Comparison of ENCODE assay signal across 8 cellular contexts in genomic region chr1:24502168-24503002, GRCh38. TPM values are rescaled to one million over a fixed set of nuclear protein-coding genes. Genes with fewer than 3 reads are reported as not detected.
A peak's percentile ranks its signal among the peaks of the same experiment; 100 is the strongest.
DNase-seq lines count a peak whose midpoint lies in the region; ATAC-seq and TF ChIP-seq lines count a peak whose summit lies in the region.

Gene RCAN3 (plus strand): TSS chr1:24502836. CDS start chr1:24514373, 11,537 bp downstream.

- ATAC-seq in lung (ENCODE audit: insufficient read depth, low FRiP score) (peak; percentile 96), HG02642 (IDR thresholded peaks at IDR 0.05; ENCODE audit: poor library complexity, unreplicated experiment) (no peak)

- H3K4me3 ChIP-seq in GM12875 (ENCODE audit: low read depth, low read length) (peak within 1 kb of the TSS; percentile 56), lung (peak within 1 kb of the TSS; percentile 73)

- peaks cover 0 to 2% of the 10 kb centered on the region in 2 donors for H3K4me1 ChIP-seq in lung (ENCODE audit: control insufficient read depth in 2 of 2, insufficient read depth in 2 of 2, low read length in 2 of 2)

- no peak for TF ChIP-seq CTCF in GM12875 (IDR thresholded peaks at IDR 0.05; ENCODE audit: borderline replicate concordance, insufficient read depth, low read depth, low read length)
- no peak for TF ChIP-seq CTCF in lung (IDR thresholded peaks at IDR 0.05; ENCODE audit: control extremely low read depth, extremely low read depth)

- H3K27me3 ChIP-seq in lung (ENCODE audit: control insufficient read depth, insufficient read depth), result no peaks in the 10 kb centered on the region

- no peaks in the 10 kb centered on the region for H3K36me3 ChIP-seq in lung (ENCODE audit: control insufficient read depth in 2 of 2, insufficient read depth in 2 of 2, low read length in 2 of 2)

- DNase-seq in HT-29 (ENCODE audit: low spot score) (peak; percentile 89), NK-92 (lab: John Stamatoyannopoulos, UW; ENCODE audit: unreplicated experiment) (peak; percentile 40), lung (ENCODE audit: low spot score) (peak; percentile 85)
- DNase-seq in activated CD8-positive, alpha-beta memory T cell treated with anti-CD3 and anti-CD28 coated beads for 24 hours, result peak; percentile 92
- peak; percentile 71 for DNase-seq in effector CD8-positive, alpha-beta T cell (lab: John Stamatoyannopoulos, UW)
- DNase-seq in stimulated activated CD4-positive, alpha-beta T cell treated with anti-CD3 and anti-CD28 coated beads, TNF-alpha, amount 100 ng/mL, for 1 hour (ENCODE audit: low read depth in 3 of 3, low spot score in 1 of 3), result peak; percentile 71 to 77 (median 75)

- H3K27ac ChIP-seq in lung (ENCODE audit: low read depth in 1 of 2, low read length in 1 of 2), result peak within 1 kb of the TSS; percentile 81 to 85

- H3K9me3 ChIP-seq in lung (ENCODE audit: control insufficient read depth in 2 of 2, insufficient read depth in 1 of 2, low read length in 1 of 2), result no peaks in the 10 kb centered on the region

- 0 to 1% methylated on average over 50 to 80 of the region's 80 CpGs for WGBS in lung, 2 donors

RNA-seq across cellular contexts. Expression of gene RCAN3, which starts in this region (rescaled TPM):
- 10.9 and 13.2 TPM in 2 replicates for total RNA-seq in HT-29 (2014; rRNA removed; shearing (Covaris generic))
- 10 to 100 TPM; 18.7 to 21.4 TPM for total RNA-seq in lung
- 1 to 10 TPM; 5.2 to 6.9 TPM for polyA plus RNA-seq in lung

Comparison
In these comparisons a context has a peak if more than half of its experiments do, and no peak if none do; other contexts are left out.
1. DNase-seq: peak in every context shown above with its lines; median percentile 92 in activated CD8-positive, alpha-beta memory T cell treated with anti-CD3 and anti-CD28 coated beads for 24 hours; 89 in HT-29; 85 in lung; 75 in stimulated activated CD4-positive, alpha-beta T cell treated with anti-CD3 and anti-CD28 coated beads, TNF-alpha, amount 100 ng/mL, for 1 hour; 71 in effector CD8-positive, alpha-beta T cell; 40 in NK-92.